In the genomic region with DNA sequence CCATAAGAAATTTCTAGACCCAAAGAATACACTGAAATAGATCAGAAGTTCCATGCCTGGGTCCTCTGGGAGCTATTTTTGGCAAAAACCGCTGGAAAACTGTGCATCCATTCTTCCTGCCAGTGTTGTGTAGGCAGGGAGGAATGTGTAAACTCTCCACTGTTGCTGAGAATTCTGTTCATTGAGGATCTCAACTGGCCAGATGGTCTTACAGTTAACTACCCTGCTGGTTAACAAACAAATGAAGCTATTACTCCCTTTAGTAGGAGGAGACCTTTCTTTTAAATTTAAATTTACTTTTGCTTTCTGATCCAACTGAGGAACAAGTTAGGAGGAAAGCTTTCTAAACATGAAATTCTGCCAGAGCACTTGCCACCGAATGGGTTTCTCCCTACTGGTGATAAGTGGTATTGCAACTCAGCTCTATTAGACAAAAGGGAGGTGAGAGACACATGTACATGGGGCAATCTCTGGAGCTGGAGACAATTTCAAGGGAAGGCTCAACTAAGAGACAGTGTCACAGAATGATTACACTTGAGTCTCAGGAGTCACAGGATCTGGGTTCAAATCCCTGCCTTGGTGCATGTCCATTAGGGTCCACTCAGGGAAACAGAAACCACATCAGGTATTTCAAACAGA, we compare ENCODE assay signal across 14 cellular contexts. TPM values are rescaled to one million over a fixed set of nuclear protein-coding genes. Genes with fewer than 3 reads are reported as not detected.
DNase-seq lines count a peak whose midpoint lies in the region; ATAC-seq and TF ChIP-seq lines count a peak whose summit lies in the region.
"Had no signal": no experiment of that assay in that cellular context is flagged by ENCODE, and none has a peak within 500 bp of the region (broad histone marks: within the 10 kb centered on the region; RNA-seq: fewer than 3 reads in every experiment).

No MANE protein-coding gene starts in this region.

- no peak overlapping the region for H3K27ac Mint-ChIP-seq in CD8-positive, alpha-beta T cell
- H3K27ac Mint-ChIP-seq in brain (no peak overlapping the region), nephron (no peak overlapping the region)
- H3K27ac Mint-ChIP-seq: activated T-cell treated with anti-CD3 and anti-CD28 coated beads, Interleukin-2, amount 50 U/mL, for 24 hours had no signal

- ATAC-seq in CD8-positive, alpha-beta T cell: no peak
- no peak for ATAC-seq in GM18907 (IDR thresholded peaks at IDR 0.05; ENCODE audit: unreplicated experiment)

- no peak overlapping the region for H3K27ac ChIP-seq in CD8-positive, alpha-beta T cell (ENCODE audit: low read depth, low read length)
- H3K27ac ChIP-seq: dorsolateral prefrontal cortex had no signal

- CTCF ChIA-PET in CD8-positive, alpha-beta T cell (lab: Charles Lee): interaction anchor here (1.1 to 2.3 kb wide), 4 partner anchors 10 to 111 kb away, joined by 3 to 5 read pairs (median 4); a partner anchor contains a TSS

- intact Hi-C loops in CD8-positive, alpha-beta T cell (cut with DNase I, micrococcal nuclease): no loop called here

- DNase-seq in CD8-positive, alpha-beta T cell: no peak
- DNase-seq in KBM-7: peak; percentile 57
- no peak for DNase-seq in C1 segment of cervical spinal cord (lab: John Stamatoyannopoulos, UW)
- no peak for DNase-seq in stimulated activated CD4-positive, alpha-beta T cell treated with anti-CD3 and anti-CD28 coated beads, Interleukin-2, amount 100 ng/mL, for 24 hours
- DNase-seq in stimulated activated CD4-positive, alpha-beta T cell treated with anti-CD3 and anti-CD28 coated beads, Interleukin-2, amount 100 ng/mL, for 48 hours: no peak
- DNase-seq: activated T-cell treated with anti-CD3 and anti-CD28 coated beads, Interleukin-2, amount 50 U/mL, for 24 hours; dorsolateral prefrontal cortex; islet precursor cell; NCI-H1930; retina had no signal

- no peak overlapping the region for H3K4me3 Mint-ChIP-seq in CD8-positive, alpha-beta T cell
- H3K4me3 Mint-ChIP-seq in brain: no peak overlapping the region
- H3K4me3 Mint-ChIP-seq in nephron: no peak overlapping the region
- H3K4me3 Mint-ChIP-seq: activated T-cell treated with anti-CD3 and anti-CD28 coated beads, Interleukin-2, amount 50 U/mL, for 24 hours; T-helper 1 cell treated with Interleukin-12 subunit alpha and Interleukin-12 subunit beta and Interleukin-4 antibody, amounts not matched to agents 30 μg/mL and 1 μg/mL, for 36 hours had no signal

- no peaks in the 10 kb centered on the region for H3K27me3 Mint-ChIP-seq in CD8-positive, alpha-beta T cell (ENCODE audit: low read depth)
- H3K27me3 Mint-ChIP-seq in brain: peaks cover 3% of the 10 kb centered on the region
- H3K27me3 Mint-ChIP-seq in nephron (ENCODE audit: low read depth): peaks cover 5% of the 10 kb centered on the region
- H3K27me3 Mint-ChIP-seq: activated T-cell treated with anti-CD3 and anti-CD28 coated beads, Interleukin-2, amount 50 U/mL, for 24 hours had no signal

- TF ChIP-seq CTCF in CD8-positive, alpha-beta T cell (IDR thresholded peaks at IDR 0.05): peak; percentile 47
- TF ChIP-seq CTCF in brain (conservative IDR thresholded peaks at IDR 0.05) (peak; percentile 25 to 60), nephron (IDR thresholded peaks at IDR 0.05; ENCODE audit: unreplicated experiment in 3 of 3) (peak in 2 of 3 experiments; percentile 4 to 37)

- H3K27me3 ChIP-seq in CD8-positive, alpha-beta T cell (ENCODE audit: insufficient read depth, low read length): no peaks in the 10 kb centered on the region

- peaks cover 12% of the 10 kb centered on the region for H3K4me1 Mint-ChIP-seq in CD8-positive, alpha-beta T cell (ENCODE audit: low read depth)
- H3K4me1 Mint-ChIP-seq in brain: no peaks in the 10 kb centered on the region
- H3K4me1 Mint-ChIP-seq in nephron: no peaks in the 10 kb centered on the region

- peaks cover 12% of the 10 kb centered on the region for H3K9me3 ChIP-seq in CD8-positive, alpha-beta T cell (ENCODE audit: low read length)

- H3K9me3 Mint-ChIP-seq in CD8-positive, alpha-beta T cell: peaks cover 6% of the 10 kb centered on the region
- H3K9me3 Mint-ChIP-seq in brain: peaks cover 9 to 25% (median 16%) of the 10 kb centered on the region in 5 experiments
- peaks cover 14% of the 10 kb centered on the region for H3K9me3 Mint-ChIP-seq in nephron

- peaks cover 9% of the 10 kb centered on the region for H3K4me1 ChIP-seq in CD8-positive, alpha-beta T cell (ENCODE audit: insufficient read depth, low read length)

- no peaks in the 10 kb centered on the region for H3K36me3 ChIP-seq in CD8-positive, alpha-beta T cell (ENCODE audit: insufficient read depth, low read length)

- H3K36me3 Mint-ChIP-seq in CD8-positive, alpha-beta T cell: no peaks in the 10 kb centered on the region
- H3K36me3 Mint-ChIP-seq in brain: peaks cover 5% of the 10 kb centered on the region
- H3K36me3 Mint-ChIP-seq in nephron (ENCODE audit: low read depth): peaks cover 3% of the 10 kb centered on the region

- POLR2A ChIA-PET in CD8-positive, alpha-beta T cell (lab: Charles Lee): interaction anchor here (0.6 to 1.8 kb wide), 2 partner anchors 15 to 37 kb away, joined by 3 to 10 read pairs; a partner anchor contains a TSS

- no peak overlapping the region for H3K4me3 ChIP-seq in CD8-positive, alpha-beta T cell (ENCODE audit: low read depth, low read length)
- H3K4me3 ChIP-seq: dorsolateral prefrontal cortex had no signal

- in situ Hi-C loops in KBM-7 (cut with MboI; ENCODE audit: low pct_unique_long_range_greater_than_20kb, low sequenced_read_pairs): no loop called here

RNA-seq across cellular contexts. Expression of a gene that starts 37.6 kb away (rescaled TPM):
- total RNA-seq in CD8-positive, alpha-beta T cell: 10 to 100 TPM; 74.5 to 75.6 TPM
- 2.2 TPM for polyA plus RNA-seq in brain (ENCODE audit: insufficient read depth, low read depth, low replicate concordance)

RNA-seq across cellular contexts. Expression of a gene that starts 50.7 kb away (rescaled TPM):
- total RNA-seq in CD8-positive, alpha-beta T cell: not detected
- not detected for polyA plus RNA-seq in brain (ENCODE audit: insufficient read depth, low read depth, low replicate concordance)
- total RNA-seq: dorsolateral prefrontal cortex had no signal

RNA-seq across cellular contexts. Expression of a gene that starts 55.0 kb away (rescaled TPM):
- total RNA-seq in CD8-positive, alpha-beta T cell: not detected
- not detected for polyA plus RNA-seq in brain (ENCODE audit: insufficient read depth, low read depth, low replicate concordance)
- total RNA-seq: dorsolateral prefrontal cortex had no signal

RNA-seq across cellular contexts. Expression of a gene that starts 57.8 kb away (rescaled TPM):
- not detected for total RNA-seq in CD8-positive, alpha-beta T cell
- polyA plus RNA-seq in brain (ENCODE audit: insufficient read depth, low read depth, low replicate concordance): not detected
- total RNA-seq: dorsolateral prefrontal cortex had no signal
